In genomic region chr19:17775245-17775927, GRCh38 we compare ENCODE assay signal across 8 cellular contexts. TPM values are rescaled to one million over a fixed set of nuclear protein-coding genes. Genes with fewer than 3 reads are reported as not detected.
DNase-seq lines count a peak whose midpoint lies in the region; TF ChIP-seq lines count a peak whose summit lies in the region.

No MANE protein-coding gene starts in this region.

- 69 to 72% methylated on average over 15 to 16 of the region's 16 CpGs for WGBS in testis, 2 donors
- WGBS in sigmoid colon, 2 donors: 72 to 77% methylated on average over 16 of the region's 16 CpGs

- no peak for TF ChIP-seq EP300 in sigmoid colon (IDR thresholded peaks at IDR 0.05)

- TF ChIP-seq POLR2A in testis (IDR thresholded peaks at IDR 0.05): no peak
- no peak for TF ChIP-seq POLR2A in sigmoid colon (IDR thresholded peaks at IDR 0.05)

- H3K27me3 ChIP-seq in testis (no peaks in the 10 kb centered on the region), sigmoid colon (peaks cover 7 to 52% (median 21%) of the 10 kb centered on the region in 3 donors)

- H3K9me3 ChIP-seq in testis: no peaks in the 10 kb centered on the region
- H3K9me3 ChIP-seq in sigmoid colon: no peaks in the 10 kb centered on the region

- H3K4me1 ChIP-seq in testis (peaks cover 3% of the 10 kb centered on the region), sigmoid colon (peaks cover 0 to 9% (median 6%) of the 10 kb centered on the region in 4 donors)

- peak in 2 of 3 experiments; percentile 54 for TF ChIP-seq CTCF in testis (IDR thresholded peaks at IDR 0.05)
- peak in 2 of 4 experiments; percentile 16 for TF ChIP-seq CTCF in sigmoid colon (IDR thresholded peaks at IDR 0.05)

- no peak overlapping the region for H3K4me3 ChIP-seq in testis
- no peak overlapping the region for H3K4me3 ChIP-seq in sigmoid colon

- intact Hi-C loops in testis (cut with DNase I; ENCODE audit: low total_unique reads) (no loop called here), sigmoid colon (cut with DNase I) (no loop called here)

- DNase-seq in GDM1 (lab: John Stamatoyannopoulos, UW) (peak; percentile 16), LHCN-M2 (ENCODE audit: low read depth) (peak; percentile 29), activated T-cell treated with anti-CD3 and anti-CD28 coated beads for 4 hours (peak; percentile 33), hepatic stellate cell (ENCODE audit: low spot score) (peak; percentile 53), testis (peak; percentile 56), NCI-H748 treated with DMSO at 0.1 percent for 48 hours (lab: John Stamatoyannopoulos, UW) (no peak), sigmoid colon (no peak), NCI-H446 (lab: John Stamatoyannopoulos, UW) (no peak)

- H3K36me3 ChIP-seq in testis (ENCODE audit: low read depth, missing control alignments) (no peaks in the 10 kb centered on the region), sigmoid colon (no peaks in the 10 kb centered on the region)

- no peak overlapping the region for H3K27ac ChIP-seq in testis
- no peak overlapping the region for H3K27ac ChIP-seq in sigmoid colon

RNA-seq across cellular contexts. Expression of gene B3GNT3, which starts 19.6 kb away (rescaled TPM):
- not detected in 2 replicates for total RNA-seq in LHCN-M2 (2014; rRNA removed)
- polyA plus RNA-seq in LHCN-M2 (2012): not detected
- total RNA-seq in testis: under 1 TPM; 0.19 to 0.71 TPM
- polyA plus RNA-seq in testis (ENCODE audit: insufficient read depth, low read depth, low replicate concordance): 0.63 TPM
- under 1 TPM in 1 of 4 donors, not detected in 3; 0.55 TPM for total RNA-seq in sigmoid colon
- polyA plus RNA-seq in sigmoid colon: 10 to 100 TPM; 20.4 to 72.3 (median 35.4) TPM

RNA-seq across cellular contexts. Expression of gene FCHO1, which starts 24.1 kb away (rescaled TPM):
- 0.06 and 0.80 TPM in 2 replicates for total RNA-seq in LHCN-M2 (2014; rRNA removed)
- polyA plus RNA-seq in LHCN-M2 (2012): 0.09 TPM
- 10 to 100 TPM; 12.8 to 15.6 TPM for total RNA-seq in testis
- polyA plus RNA-seq in testis (ENCODE audit: insufficient read depth, low read depth, low replicate concordance): 9.8 TPM
- 1 to 10 TPM; 1.8 to 5.8 (median 4.4) TPM for total RNA-seq in sigmoid colon
- polyA plus RNA-seq in sigmoid colon: 10 to 100 TPM in 1 of 3 donors, 1 to 10 TPM in 2; 1.2 to 14.4 (median 2.5) TPM

RNA-seq across cellular contexts. Expression of gene INSL3, which starts 45.9 kb away (rescaled TPM):
- total RNA-seq in LHCN-M2 (2014; rRNA removed) (not detected in 2 replicates), testis (100 to 1,000 TPM in 1 of 2 donors, 10 to 100 TPM in 1; 39.0 to 183 TPM), sigmoid colon (not detected)
- not detected for polyA plus RNA-seq in LHCN-M2 (2012)
- polyA plus RNA-seq in testis (ENCODE audit: insufficient read depth, low read depth, low replicate concordance) (1,477 TPM), sigmoid colon (under 1 TPM in 1 of 3 donors, not detected in 2; 0.85 TPM)

RNA-seq across cellular contexts. Expression of gene MAP1S, which starts 56.1 kb away (rescaled TPM):
- total RNA-seq in LHCN-M2 (2014; rRNA removed) (16.6 and 20.5 TPM in 2 replicates), testis (100 to 1,000 TPM in 1 of 2 donors, 10 to 100 TPM in 1; 95.5 to 106 TPM), sigmoid colon (10 to 100 TPM; 13.3 to 35.8 (median 16.6) TPM)
- 41.2 TPM for polyA plus RNA-seq in LHCN-M2 (2012)
- polyA plus RNA-seq in testis (ENCODE audit: insufficient read depth, low read depth, low replicate concordance) (123 TPM), sigmoid colon (10 to 100 TPM; 13.8 to 20.6 (median 15.7) TPM)

Comparison
In these comparisons a context has a peak if more than half of its experiments do, and no peak if none do; other contexts are left out.
1. DNase-seq: peak in GDM1 (single experiment), LHCN-M2 (single experiment), activated T-cell treated with anti-CD3 and anti-CD28 coated beads for 4 hours (single experiment), hepatic stellate cell (single experiment) and testis (single experiment); none in NCI-H748 treated with DMSO at 0.1 percent for 48 hours (single experiment), sigmoid colon (single experiment) and NCI-H446 (0 of 2).
2. RNA of gene INSL3, which starts 45.9 kb away (total RNA-seq): 39.0 to 183 TPM in testis; not detected in LHCN-M2 and not detected in sigmoid colon; every median in the first group is over 10 times any median in the second.